ENCODE assay signal across 1 cellular context in genomic region chr6:32175711-32176475, GRCh38.
A peak's percentile ranks its signal among the peaks of the same experiment; 100 is the strongest.
TF ChIP-seq lines count a peak whose summit lies in the region.

TSS of gene AGPAT1 (minus strand) at chr6:32176084. CDS start at chr6:32171496, 4,588 bp downstream.

TF ChIP-seq in HEK293, 187 proteins besides CTCF, POLR2A, EP300 and RAD21 (continued from another document):
- TF ChIP-seq EGR2 (tag by site-specific recombination; IDR thresholded peaks at IDR 0.05; ENCODE audit: low read depth): peak; percentile 54
- TF ChIP-seq PATZ1 (tag by site-specific recombination; IDR thresholded peaks at IDR 0.05): peak; percentile 99
- no peak for TF ChIP-seq ZNF514 (tag by site-specific recombination; IDR thresholded peaks at IDR 0.05)
- TF ChIP-seq ZNF391 (tag by site-specific recombination; IDR thresholded peaks at IDR 0.05; ENCODE audit: borderline replicate concordance, low read depth): peak; percentile 20; the same call in 1 of the 2 replicates
- peak; percentile 79 for TF ChIP-seq ZNF335 (tag by site-specific recombination; conservative IDR thresholded peaks at IDR 0.05)
- peak; percentile 25 for TF ChIP-seq REST (tag by site-specific recombination; IDR thresholded peaks at IDR 0.05)
- no peak for TF ChIP-seq ZNF776 (tag by site-specific recombination; IDR thresholded peaks at IDR 0.05; ENCODE audit: borderline replicate concordance)
- TF ChIP-seq ZSCAN23 (tag by site-specific recombination; IDR thresholded peaks at IDR 0.05): peak; percentile 41; the same call in 1 of the 2 replicates
- no peak for TF ChIP-seq GLI2 (tag by site-specific recombination; IDR thresholded peaks at IDR 0.05; ENCODE audit: borderline replicate concordance, low read depth)
- peak; percentile 81 for TF ChIP-seq ZBTB11 (tag by site-specific recombination; conservative IDR thresholded peaks at IDR 0.05; ENCODE audit: low read depth)
- TF ChIP-seq ZNF26 (tag by site-specific recombination; IDR thresholded peaks at IDR 0.05): no peak
- peak; percentile 36 for TF ChIP-seq SP7 (tag by site-specific recombination; IDR thresholded peaks at IDR 0.05)
- no peak for TF ChIP-seq ZNF600 (tag by site-specific recombination; IDR thresholded peaks at IDR 0.05)
- TF ChIP-seq ZNF112 (tag by site-specific recombination; IDR thresholded peaks at IDR 0.05): no peak
- TF ChIP-seq ZNF366 (tag by site-specific recombination; conservative IDR thresholded peaks at IDR 0.05): peak; percentile 94
- TF ChIP-seq ZNF791 (tag by site-specific recombination; IDR thresholded peaks at IDR 0.05): no peak
- TF ChIP-seq TSHZ1 (tag by site-specific recombination; IDR thresholded peaks at IDR 0.05; ENCODE audit: borderline replicate concordance): no peak
- no peak for TF ChIP-seq ZNF10 (tag by site-specific recombination; IDR thresholded peaks at IDR 0.05)
- no peak for TF ChIP-seq ZNF585B (tag by site-specific recombination; IDR thresholded peaks at IDR 0.05)
- no peak for TF ChIP-seq ZNF311 (tag by site-specific recombination; IDR thresholded peaks at IDR 0.05; ENCODE audit: borderline replicate concordance)
- no peak for TF ChIP-seq HOXD13 (CRISPR knock-in tag; IDR thresholded peaks at IDR 0.05; ENCODE audit: borderline replicate concordance)
- peak; percentile 39; the same call in 1 of the 2 replicates for TF ChIP-seq KLF16 (tag by site-specific recombination; IDR thresholded peaks at IDR 0.05)
- 0 out of 2 replicates have a peak, but pooled peaks have one; percentile 19 for TF ChIP-seq MZF1 (tag by site-specific recombination; IDR thresholded peaks at IDR 0.05; ENCODE audit: borderline replicate concordance)
- TF ChIP-seq ZNF433 (tag by site-specific recombination; IDR thresholded peaks at IDR 0.05; ENCODE audit: low read depth): no peak
- peak; percentile 34 for TF ChIP-seq ZBTB8A (tag by site-specific recombination; IDR thresholded peaks at IDR 0.05)
- 0 out of 2 replicates have a peak, but pooled peaks have one; percentile 34 for TF ChIP-seq ELK4 (IDR thresholded peaks at IDR 0.05; ENCODE audit: borderline replicate concordance, low read depth, low read length)
- no peak for TF ChIP-seq ZNF707 (tag by site-specific recombination; IDR thresholded peaks at IDR 0.05)
- peak; percentile 76; the same call in 1 of the 2 replicates for TF ChIP-seq ZNF76 (tag by site-specific recombination; IDR thresholded peaks at IDR 0.05; ENCODE audit: borderline replicate concordance, low read depth)
- no peak for TF ChIP-seq ZFP37 (tag by site-specific recombination; IDR thresholded peaks at IDR 0.05)
- peak; percentile 96; the same call in 1 of the 2 replicates for TF ChIP-seq PBX3 (CRISPR knock-in tag; IDR thresholded peaks at IDR 0.05)
- peak; percentile 53; the same call in 1 of the 2 replicates for TF ChIP-seq WT1 (tag by site-specific recombination; IDR thresholded peaks at IDR 0.05)
- TF ChIP-seq OSR2 (tag by site-specific recombination; IDR thresholded peaks at IDR 0.05): no peak
- peak; percentile 17 for TF ChIP-seq ZBTB26 (tag by site-specific recombination; optimal IDR thresholded peaks at IDR 0.05)
